17 cellular contexts compared by ENCODE assay signal in the genomic region with DNA sequence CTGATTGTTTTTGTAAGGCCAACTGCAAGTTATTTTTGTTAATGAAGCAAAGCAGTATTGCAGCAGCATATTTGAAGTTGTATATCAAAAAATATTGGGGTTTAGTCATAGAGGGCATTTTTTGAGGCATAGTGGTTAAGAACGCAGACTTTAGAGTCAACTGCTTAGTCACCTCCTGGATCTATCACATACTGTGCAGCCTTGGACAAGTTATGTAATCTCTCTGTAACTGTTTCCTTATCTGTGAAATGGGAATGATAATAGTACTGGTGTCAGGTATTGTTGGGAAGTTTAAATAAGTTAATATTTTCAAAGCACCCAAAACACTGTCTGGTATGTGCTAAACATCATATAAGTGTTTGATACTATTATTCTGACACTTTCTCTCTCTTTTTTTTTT. TPM values are rescaled to one million over a fixed set of nuclear protein-coding genes. Genes with fewer than 3 reads are reported as not detected.
DNase-seq lines count a peak whose midpoint lies in the region; ATAC-seq, FAIRE-seq and TF ChIP-seq lines count a peak whose summit lies in the region.
"Had no signal": no experiment of that assay in that cellular context is flagged by ENCODE, and none has a peak within 500 bp of the region (broad histone marks: within the 10 kb centered on the region; RNA-seq: fewer than 3 reads in every experiment).

No MANE protein-coding gene starts in this region.

- TF ChIP-seq EP300 in K562 (IDR thresholded peaks at IDR 0.05; ENCODE audit: low read length) = peak; percentile 43; the same call in 1 of the 2 replicates

- no peak overlapping the region for H3K56ac ChIP-seq in IMR-90 (ENCODE audit: extremely low read depth, insufficient read depth, low read length)

- TF ChIP-seq RAD21 in IMR-90 (IDR thresholded peaks at IDR 0.05; ENCODE audit: low read length) (no peak), K562 (CRISPR knock-in tag; conservative IDR thresholded peaks at IDR 0.05 in 1 of 2, IDR thresholded peaks at IDR 0.05 in 1 of 2) (no peak)

- no peak for FAIRE-seq in K562 (lab: Jason Lieb, UNC)
- FAIRE-seq: H1, HTR-8/SVneo had no signal

- H3K36me3 ChIP-seq in CD4-positive, alpha-beta memory T cell (ENCODE audit: insufficient read depth, low read length) = no peaks in the 10 kb centered on the region
- H3K36me3 ChIP-seq in IMR-90 (ENCODE audit: control insufficient read depth, insufficient read depth, low read length) (no peaks in the 10 kb centered on the region), K562 (ENCODE audit: control insufficient read depth, insufficient read depth, low read length) (no peaks in the 10 kb centered on the region)

- peaks cover 99% of the 10 kb centered on the region for H3K4me1 ChIP-seq in CD4-positive, alpha-beta memory T cell (ENCODE audit: insufficient read depth, low read length)
- peaks cover 5% of the 10 kb centered on the region for H3K4me1 ChIP-seq in IMR-90 (ENCODE audit: control insufficient read depth, insufficient read depth, low read length)
- H3K4me1 ChIP-seq in K562 (replicated peaks in 1 of 2; ENCODE audit: control insufficient read depth in 2 of 2, insufficient read depth in 2 of 2, low read length in 2 of 2) = peaks cover 11 to 37% of the 10 kb centered on the region in 2 experiments; a peak in 4 of 5 replicates

- DNase-seq in CD4-positive, alpha-beta memory T cell = peak in 3 of 5 donors; percentile 13 to 63 (median 22)
- DNase-seq in IMR-90 (peak; percentile 82), K562 (ENCODE audit: extremely low read depth in 1 of 4, low spot score in 3 of 4) (peak in 1 of 4 experiments; percentile 43), NCI-H146 treated with DMSO at 0.1 percent for 48 hours (lab: John Stamatoyannopoulos, UW; ENCODE audit: unreplicated experiment) (no peak), progenitor cell of endocrine pancreas (ENCODE audit: low spot score, unreplicated experiment) (no peak), GM13976 (ENCODE audit: low spot score) (no peak)
- DNase-seq: cortex of kidney, NCI-H146, NCI-H748 treated with DMSO at 0.1 percent for 48 hours, Right ventricle myocardium superior had no signal

- H2AK5ac ChIP-seq in IMR-90 (ENCODE audit: low read depth, low read length) = no peak overlapping the region

- dilution Hi-C loops in IMR-90 (cut with HindIII; ENCODE audit: low sequenced_read_pairs, unreplicated experiment) = no loop called here

- peak overlapping the region in 4 of 8 donors; percentile 22 to 84 (median 48) for H3K4me3 Mint-ChIP-seq in CD4-positive, alpha-beta memory T cell
- H3K4me3 Mint-ChIP-seq in progenitor cell of endocrine pancreas (ENCODE audit: low read depth) = no peak overlapping the region
- H3K4me3 Mint-ChIP-seq: activated T-helper 1 cell treated with anti-CD3 and anti-CD28 coated beads, Interleukin-12 subunit alpha, Interleukin-12 subunit beta, Interleukin-2, Interleukin-4 antibody, amounts not matched to agents 30 ng/mL and 10 ng/mL and 1 ng/mL, durations not matched to agents 14 hours and 24 hours and 36 hours had no signal

- H4K20me1 ChIP-seq in IMR-90 (ENCODE audit: insufficient read depth, low read length) = no peaks in the 10 kb centered on the region
- H4K20me1 ChIP-seq in K562 (replicated peaks; ENCODE audit: control insufficient read depth, insufficient read depth, low read length) = no peaks in the 10 kb centered on the region

- TF ChIP-seq CTCF in IMR-90 (conservative IDR thresholded peaks at IDR 0.05; ENCODE audit: low read depth, low read length) (no peak), K562 (IDR thresholded peaks at IDR 0.05 in 2 of 3, conservative IDR thresholded peaks at IDR 0.05 in 1 of 3; ENCODE audit: insufficient read depth in 2 of 3, low read depth in 1 of 3, low read length in 3 of 3) (no peak), progenitor cell of endocrine pancreas (IDR thresholded peaks at IDR 0.05; ENCODE audit: unreplicated experiment) (no peak), GM13976 (IDR thresholded peaks at IDR 0.05; ENCODE audit: borderline replicate concordance, control extremely low read depth, extremely low read depth, insufficient read depth, missing control alignments) (no peak)

- H2BK15ac ChIP-seq in IMR-90 (ENCODE audit: low read depth, low read length) = no peak overlapping the region

- CTCF ChIA-PET in CD4-positive, alpha-beta memory T cell (lab: Charles Lee; ENCODE audit: partially characterized antibody) = interaction anchor here (0.6 to 7.5 kb wide), 5 partner anchors 9 to 270 kb away, joined by 3 to 150 read pairs (median 86); a partner anchor contains a TSS
- CTCF ChIA-PET in IMR-90 (lab: Yijun Ruan, JAX) (no interaction called here), K562 (lab: Yijun Ruan, JAX; ENCODE audit: low intra/inter-chr PET ratio) (no interaction called here)

- no CpG with 5 or more reads among the region's 1 CpG for WGBS in IMR-90 (ENCODE audit: extremely low coverage in 2 of 2, insufficient read length in 1 of 2), 2 experiments
- 12% methylated on average over 1 of the region's 1 CpG for WGBS in K562 (ENCODE audit: insufficient coverage, low coverage, missing lambda C conversion rate)

- H2AFZ ChIP-seq in IMR-90 (replicated peaks; ENCODE audit: low read length, poor library complexity) = no peak overlapping the region
- H2AFZ ChIP-seq in K562 (ENCODE audit: low read depth, low read length) = no peak overlapping the region

- peaks cover 12 to 14% of the 10 kb centered on the region in 2 donors for H3K36me3 Mint-ChIP-seq in CD4-positive, alpha-beta memory T cell
- H3K36me3 Mint-ChIP-seq in progenitor cell of endocrine pancreas (ENCODE audit: insufficient read depth) = no peaks in the 10 kb centered on the region

- in situ Hi-C loops in IMR-90 (cut with MboI; ENCODE audit: low sequenced_read_pairs) = loop anchor here (10.0 kb wide), 1 partner anchor 228 kb away; no protein-coding TSS in a partner anchor
- in situ Hi-C loops in K562 (cut with MboI) = loop anchor here (5.0 kb wide), 1 partner anchor 101 kb away; no protein-coding TSS in a partner anchor
- in situ Hi-C loops in GM13976 (cut with MboI; ENCODE audit: low sequenced_read_pairs, unreplicated experiment) = no loop called here

- no peak overlapping the region for H3K4ac ChIP-seq in IMR-90 (ENCODE audit: low read depth, low read length)

- intact Hi-C loops in CD4-positive, alpha-beta memory T cell (cut with micrococcal nuclease) = loop anchor here (10.0 kb wide), 2 partner anchors 602 to 942 kb away; a partner anchor contains a TSS
- intact Hi-C loops in IMR-90 (cut with micrococcal nuclease) = no loop called here
- intact Hi-C loops in K562 (cut with micrococcal nuclease) = no loop called here

- no peak overlapping the region for H3K23ac ChIP-seq in IMR-90 (ENCODE audit: low read depth, low read length)

- H3K4me3 ChIP-seq in CD4-positive, alpha-beta memory T cell (ENCODE audit: low read length in 2 of 2) = no peak overlapping the region
- H3K4me3 ChIP-seq in IMR-90 (ENCODE audit: insufficient read depth, low read depth, low read length) = no peak overlapping the region
- no peak overlapping the region for H3K4me3 ChIP-seq in K562
- H3K4me3 ChIP-seq: skin epidermis had no signal

- H2BK120ac ChIP-seq in IMR-90 (ENCODE audit: low read depth, low read length) = no peak overlapping the region

- peaks cover 0 to 7% (median 0%) of the 10 kb centered on the region in 8 donors for H3K9me3 Mint-ChIP-seq in CD4-positive, alpha-beta memory T cell
- no peaks in the 10 kb centered on the region for H3K9me3 Mint-ChIP-seq in progenitor cell of endocrine pancreas (ENCODE audit: low read depth)
- H3K9me3 Mint-ChIP-seq: activated T-helper 1 cell treated with anti-CD3 and anti-CD28 coated beads, Interleukin-12 subunit alpha, Interleukin-12 subunit beta, Interleukin-2, Interleukin-4 antibody, amounts not matched to agents 30 ng/mL and 10 ng/mL and 1 ng/mL, durations not matched to agents 14 hours and 24 hours and 36 hours had no signal

- H4K5ac ChIP-seq in IMR-90 (ENCODE audit: low read depth, low read length) = no peak overlapping the region

- no peak overlapping the region for H2BK20ac ChIP-seq in IMR-90 (ENCODE audit: low read depth, low read length)

- no peak overlapping the region for H4K91ac ChIP-seq in IMR-90 (ENCODE audit: insufficient read depth, low read depth, low read length)

- ATAC-seq in IMR-90 (ENCODE audit: low read depth) = peak; percentile 76
- peak; percentile 4; the same call in 1 of the 3 replicates for ATAC-seq in K562
- no peak for ATAC-seq in GM21786 (IDR thresholded peaks at IDR 0.05; ENCODE audit: unreplicated experiment)

- BruUV-seq in IMR-90 (replicated peaks; lab: Mats Ljungman, UMichigan) (no TSS peak), K562 (replicated peaks; lab: Mats Ljungman, UMichigan) (no TSS peak)

- H3K27me3 Mint-ChIP-seq in CD4-positive, alpha-beta memory T cell = no peaks in the 10 kb centered on the region
- no peaks in the 10 kb centered on the region for H3K27me3 Mint-ChIP-seq in progenitor cell of endocrine pancreas

- no peak for TF ChIP-seq POLR2A in IMR-90 (IDR thresholded peaks at IDR 0.05; ENCODE audit: low read depth, low read length)
- TF ChIP-seq POLR2A in K562 (conservative IDR thresholded peaks at IDR 0.05) = no peak

- peaks cover 78 to 99% (median 89%) of the 10 kb centered on the region in 4 donors for H3K4me1 Mint-ChIP-seq in CD4-positive, alpha-beta memory T cell
- H3K4me1 Mint-ChIP-seq in progenitor cell of endocrine pancreas (ENCODE audit: low read depth) = peaks cover 43% of the 10 kb centered on the region

- H3K9ac ChIP-seq in IMR-90 (ENCODE audit: low read depth, low read length) (no peak overlapping the region), K562 (ENCODE audit: insufficient read depth in 1 of 2, low read depth in 2 of 2, low read length in 2 of 2) (no peak overlapping the region)

- POLR2A ChIA-PET in CD4-positive, alpha-beta memory T cell (lab: Charles Lee; ENCODE audit: partially characterized antibody) = interaction anchor here (1.0 to 8.7 kb wide), 5 partner anchors 10 to 107 kb away, joined by 4 to 176 read pairs (median 48); a partner anchor contains a TSS
- POLR2A ChIA-PET in IMR-90 (lab: Charles Lee; ENCODE audit: unreplicated experiment) = no interaction called here
- POLR2A ChIA-PET in K562 (lab: Yijun Ruan, JAX) = interaction anchor here (0.8 kb wide), 2 partner anchors 31 to 328 kb away, joined by 3 to 5 read pairs; no protein-coding TSS in a partner anchor

- H2BK5ac ChIP-seq in IMR-90 (ENCODE audit: low read depth, low read length, poor library complexity, severe bottlenecking) = no peak overlapping the region

- no peak overlapping the region for H3K18ac ChIP-seq in IMR-90 (ENCODE audit: low read depth, low read length)

- peak overlapping the region; percentile 66 for H3K27ac ChIP-seq in CD4-positive, alpha-beta memory T cell (ENCODE audit: low read depth, low read length)
- H3K27ac ChIP-seq in IMR-90 (ENCODE audit: insufficient read depth, low read length) (no peak overlapping the region), K562 (ENCODE audit: extremely low read depth, low read depth, low read length) (no peak overlapping the region), layer of hippocampus (ENCODE audit: low read depth, low read length) (peak overlapping the region; percentile 4)
- H3K27ac ChIP-seq: VCaP had no signal

- H3K27me3 ChIP-seq in CD4-positive, alpha-beta memory T cell (ENCODE audit: insufficient read depth, low read length) = no peaks in the 10 kb centered on the region
- H3K27me3 ChIP-seq in IMR-90 (ENCODE audit: control insufficient read depth, insufficient read depth, low read length) (no peaks in the 10 kb centered on the region), K562 (ENCODE audit: control insufficient read depth in 2 of 2, insufficient read depth in 2 of 2, low read length in 2 of 2) (no peaks in the 10 kb centered on the region), layer of hippocampus (ENCODE audit: control insufficient read depth, insufficient read depth, low read length) (no peaks in the 10 kb centered on the region)

- no peaks in the 10 kb centered on the region for H3K79me2 ChIP-seq in K562 (ENCODE audit: control insufficient read depth, insufficient read depth, low read length)

- H3K9me1 ChIP-seq in IMR-90 (ENCODE audit: insufficient read depth, low read length) (peaks cover 8% of the 10 kb centered on the region; the same call in 1 of the 2 replicates), K562 (ENCODE audit: control insufficient read depth, insufficient read depth, low read length) (no peaks in the 10 kb centered on the region)

- H3K14ac ChIP-seq in IMR-90 (replicated peaks; ENCODE audit: low read depth, low read length) = no peak overlapping the region

- no peak overlapping the region for H2AK9ac ChIP-seq in IMR-90 (replicated peaks; ENCODE audit: low read depth, low read length, poor library complexity)

- H3K4me2 ChIP-seq in IMR-90 (ENCODE audit: low read depth, low read length) (no peak overlapping the region), K562 (ENCODE audit: insufficient read depth, low read length) (no peak overlapping the region)

- H3K9me3 ChIP-seq in CD4-positive, alpha-beta memory T cell (ENCODE audit: control insufficient read depth in 1 of 2, low read length in 2 of 2) = no peaks in the 10 kb centered on the region
- H3K9me3 ChIP-seq in IMR-90 (ENCODE audit: control insufficient read depth, insufficient read depth, low read length) (no peaks in the 10 kb centered on the region), K562 (replicated peaks; ENCODE audit: control insufficient read depth, insufficient read depth, low read depth, low read length) (no peaks in the 10 kb centered on the region)

- H3K79me1 ChIP-seq in IMR-90 (ENCODE audit: low read depth in 1 of 2, low read length in 2 of 2) = no peaks in the 10 kb centered on the region; a peak in 1 of 4 replicates

- H3K27ac Mint-ChIP-seq in CD4-positive, alpha-beta memory T cell = peak overlapping the region; percentile 88 to 98 (median 96)
- H3K27ac Mint-ChIP-seq in progenitor cell of endocrine pancreas = no peak overlapping the region

- no peak overlapping the region for H4K8ac ChIP-seq in IMR-90 (ENCODE audit: low read depth in 2 of 2, low read length in 2 of 2)

RNA-seq across cellular contexts. Expression of a gene that starts 27.2 kb away (rescaled TPM):
- total RNA-seq in CD4-positive, alpha-beta memory T cell = 10 to 100 TPM in 1 of 2 experiments, 1 to 10 TPM in 1; 6.4 to 10.4 TPM
- polyA plus RNA-seq in CD4-positive, alpha-beta memory T cell = 1 to 10 TPM; 1.5 to 1.8 TPM
- total RNA-seq in IMR-90 (2012; rRNA removed) (14.0 and 14.7 TPM in 2 replicates), K562 (2014; rRNA removed) (10.6 and 12.2 TPM in 2 replicates), K562 (2014; rRNA removed; fragmentation: Illumina TruSeq; extraction: Trizol) (11.1 and 12.4 TPM in 2 replicates), K562 (2015; rRNA removed; fragmentation: Illumina TruSeq; extraction: Trizol) (9.5 and 10.2 TPM in 2 replicates), K562 (2021) (10.8 and 12.0 TPM in 2 replicates), progenitor cell of endocrine pancreas (36.0 and 43.6 TPM in 2 replicates)
- polyA plus RNA-seq in IMR-90 (2012; rRNA removed) (17.6 and 23.0 TPM in 2 replicates), K562 (2011; rRNA removed) (24.7 and 31.0 TPM in 2 replicates), K562 (2014; fragmentation: Illumina TruSeq; extraction: Trizol) (14.4 and 14.9 TPM in 2 replicates), K562 (2014; fragmentation: Nextera tagmentation; extraction: Ambion mirVana) (10 to 100 TPM; 15.7 to 17.2 TPM), K562 (2014; rRNA removed) (20.8 and 21.5 TPM in 2 replicates)
- 3.1 and 5.1 TPM in 2 replicates for polyA plus RNA-seq in IMR-90 (2012; cell fraction: cytosol; rRNA removed)
- 39.6 and 135 TPM in 2 replicates for polyA plus RNA-seq in IMR-90 (2012; cell fraction: nucleus; rRNA removed; ENCODE audit: low replicate concordance)
- 33.1 and 52.6 TPM in 2 replicates for total RNA-seq in K562 (2011; cell fraction: chromatin; rRNA removed; ENCODE audit: low replicate concordance)
- 14.3 and 20.1 TPM in 2 replicates for total RNA-seq in K562 (2011; cell fraction: nucleolus; rRNA removed)
- total RNA-seq in K562 (2011; cell fraction: nucleoplasm; rRNA removed) = 25.2 and 39.0 TPM in 2 replicates
- 6.0 and 10.8 TPM in 2 replicates for polyA plus RNA-seq in K562 (2011; cell fraction: cytosol; rRNA removed)
- polyA plus RNA-seq in K562 (2011; cell fraction: nucleus; rRNA removed) = 104 and 128 TPM in 2 replicates
- polyA plus RNA-seq in K562 (2012) = 12.9 and 23.7 TPM in 2 replicates
- polyA minus RNA-seq in K562 (2011; rRNA and poly(A)+ RNA removed) = 12.7 and 13.7 TPM in 2 replicates
- polyA minus RNA-seq in K562 (2011; cell fraction: cytosol; rRNA and poly(A)+ RNA removed) = 4.6 and 5.6 TPM in 2 replicates
- 26.8 and 38.1 TPM in 2 replicates for polyA minus RNA-seq in K562 (2011; cell fraction: nucleus; rRNA and poly(A)+ RNA removed)

RNA-seq across cellular contexts. Expression of a gene that starts 31.0 kb away (rescaled TPM):
- 10 to 100 TPM; 36.4 to 40.9 TPM for total RNA-seq in CD4-positive, alpha-beta memory T cell
- polyA plus RNA-seq in CD4-positive, alpha-beta memory T cell = 10 to 100 TPM; 14.5 to 30.3 TPM
- total RNA-seq in IMR-90 (2012; rRNA removed) (1.6 and 1.7 TPM in 2 replicates), K562 (2014; rRNA removed) (3.0 and 3.7 TPM in 2 replicates), K562 (2014; rRNA removed; fragmentation: Illumina TruSeq; extraction: Trizol) (4.3 and 4.7 TPM in 2 replicates), K562 (2015; rRNA removed; fragmentation: Illumina TruSeq; extraction: Trizol) (2.9 and 3.2 TPM in 2 replicates), K562 (2021) (5.4 and 7.1 TPM in 2 replicates), progenitor cell of endocrine pancreas (13.9 and 15.2 TPM in 2 replicates)
- polyA plus RNA-seq in IMR-90 (2012; rRNA removed) (1.1 and 1.4 TPM in 2 replicates), K562 (2011; rRNA removed) (10.2 and 15.4 TPM in 2 replicates), K562 (2014; fragmentation: Illumina TruSeq; extraction: Trizol) (4.3 and 5.1 TPM in 2 replicates), K562 (2014; fragmentation: Nextera tagmentation; extraction: Ambion mirVana) (1 to 10 TPM; 1.4 TPM), K562 (2014; rRNA removed) (3.5 and 3.8 TPM in 2 replicates)
- 0.68 and 1.2 TPM in 2 replicates for polyA plus RNA-seq in IMR-90 (2012; cell fraction: cytosol; rRNA removed)
- polyA plus RNA-seq in IMR-90 (2012; cell fraction: nucleus; rRNA removed; ENCODE audit: low replicate concordance) = 0.37 and 0.42 TPM in 2 replicates
- total RNA-seq in K562 (2011; cell fraction: chromatin; rRNA removed; ENCODE audit: low replicate concordance) = 9.3 and 9.5 TPM in 2 replicates
- 12.0 and 12.5 TPM in 2 replicates for total RNA-seq in K562 (2011; cell fraction: nucleolus; rRNA removed)
- total RNA-seq in K562 (2011; cell fraction: nucleoplasm; rRNA removed) = 13.9 and 16.5 TPM in 2 replicates
- 12.7 and 14.5 TPM in 2 replicates for polyA plus RNA-seq in K562 (2011; cell fraction: cytosol; rRNA removed)
- polyA plus RNA-seq in K562 (2011; cell fraction: nucleus; rRNA removed) = 5.0 and 7.7 TPM in 2 replicates
- polyA plus RNA-seq in K562 (2012) = 4.1 and 5.7 TPM in 2 replicates
- 13.6 and 19.4 TPM in 2 replicates for polyA minus RNA-seq in K562 (2011; rRNA and poly(A)+ RNA removed)
- 7.9 and 11.4 TPM in 2 replicates for polyA minus RNA-seq in K562 (2011; cell fraction: cytosol; rRNA and poly(A)+ RNA removed)
- polyA minus RNA-seq in K562 (2011; cell fraction: nucleus; rRNA and poly(A)+ RNA removed) = 4.6 and 9.8 TPM in 2 replicates

Comparison
In these comparisons a context has a peak if more than half of its experiments do, and no peak if none do; other contexts are left out.
1. DNase-seq: peak in CD4-positive, alpha-beta memory T cell (3 of 5) and IMR-90 (single experiment); none in NCI-H146 treated with DMSO at 0.1 percent for 48 hours (single experiment), progenitor cell of endocrine pancreas (single experiment) and GM13976 (single experiment).
2. H3K27ac ChIP-seq: peak in CD4-positive, alpha-beta memory T cell (single experiment) and layer of hippocampus (single experiment); none in IMR-90 (single experiment) and K562 (single experiment).